In the genomic region with DNA sequence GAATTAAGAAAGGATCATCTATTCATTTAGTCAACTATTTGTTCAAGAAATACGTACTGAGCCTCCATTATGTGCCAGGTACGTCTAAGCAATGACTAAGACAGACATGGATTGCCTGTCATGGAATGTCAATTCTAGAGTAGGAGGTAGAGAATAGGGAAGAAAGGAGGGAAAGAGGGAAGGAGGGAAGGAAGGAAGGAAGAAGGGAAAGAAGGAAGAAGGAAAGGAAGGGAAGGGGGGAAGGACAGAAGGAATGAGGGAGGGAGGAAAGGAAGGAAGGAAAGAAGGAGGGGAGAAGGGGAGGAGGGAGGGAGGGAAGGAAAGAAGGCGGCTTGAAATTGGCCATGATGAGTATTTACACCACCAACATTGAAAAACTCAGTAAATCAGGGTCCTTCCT, we compare ENCODE assay signal across 9 cellular contexts. TPM values are rescaled to one million over a fixed set of nuclear protein-coding genes. Genes with fewer than 3 reads are reported as not detected.
"Had no signal": no experiment of that assay in that cellular context is flagged by ENCODE, and none has a peak within 500 bp of the region (broad histone marks: within the 10 kb centered on the region; RNA-seq: fewer than 3 reads in every experiment).

No MANE protein-coding gene starts in this region.

- ATAC-seq: GM12878 had no signal

- H3K4me3 ChIP-seq: GM12878 had no signal

- FAIRE-seq: G401.6, GM12878, GM12891, GM12892, GM18507, GM19239 had no signal

- DNase-seq: GDM1, GF-D8 had no signal

RNA-seq across cellular contexts. Expression of gene DAZL, which starts 52.5 kb away (rescaled TPM):
- total RNA-seq: G401 had no signal
